ENCODE assay signal across 18 cellular contexts in the genomic region with DNA sequence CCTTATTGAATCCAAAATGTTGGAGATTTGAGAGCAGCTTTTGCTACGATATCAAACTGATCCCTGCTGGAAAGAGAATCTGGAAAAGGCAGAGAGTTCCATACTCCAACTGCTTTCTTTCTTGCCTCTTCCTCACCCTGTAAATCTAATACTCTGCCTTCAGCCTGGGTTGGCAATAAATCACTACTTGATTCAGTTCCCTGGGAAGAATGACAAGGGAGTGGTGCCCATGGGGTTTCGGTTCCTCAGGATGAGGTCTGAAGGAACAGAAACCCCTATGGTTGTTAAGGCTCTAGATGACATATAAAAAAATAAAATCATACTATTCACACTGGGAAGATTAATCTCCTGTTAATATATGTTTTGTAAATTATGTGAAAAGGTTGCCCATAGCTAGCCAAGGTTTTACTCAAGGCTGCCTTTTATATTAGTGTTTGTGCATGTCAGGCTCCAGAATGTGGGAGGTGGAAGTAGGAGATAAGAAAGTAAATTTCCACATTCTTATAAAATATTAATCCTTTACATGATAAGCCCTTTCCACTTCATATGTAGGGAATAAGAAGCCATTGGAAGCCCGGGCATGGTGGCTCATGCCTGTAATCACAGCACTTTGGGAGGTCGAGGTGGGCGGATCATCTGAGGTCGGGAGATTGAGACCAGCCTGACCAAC.
"Had no signal": no experiment of that assay in that cellular context is flagged by ENCODE, and none has a peak within 500 bp of the region (broad histone marks: within the 10 kb centered on the region; RNA-seq: fewer than 3 reads in every experiment).

No MANE protein-coding gene starts in this region.

- FAIRE-seq: keratinocyte had no signal

- H3K27me3 ChIP-seq: cardiac muscle cell, left lung, tibial artery, vagina had no signal

- H3K4me3 ChIP-seq: cardiac muscle cell, left lung, tibial artery, vagina had no signal

- H3K27ac ChIP-seq: cardiac muscle cell, left lung, tibial artery, vagina had no signal

- ATAC-seq: effector memory CD8-positive, alpha-beta T cell; left lung; stimulated activated naive CD8-positive, alpha-beta T cell treated with anti-CD3 and anti-CD28 coated beads, Interleukin-15, Interleukin-2, amounts not matched to agents 100 U/mL and 50 U/mL, for 24 hours had no signal

- H3K9me3 ChIP-seq: vagina had no signal

- DNase-seq: activated B cell treated with CpG ODN at 0.5 μM for 24 hours; activated CD4-positive, alpha-beta memory T cell treated with anti-CD3 and anti-CD28 coated beads for 36 hours; activated CD4-positive, alpha-beta T cell treated with anti-CD3 and anti-CD28 coated beads for 4 hours; activated gamma-delta T cell treated with Interleukin-2 at 50 U/mL for 16 hours; activated T-cell treated with anti-CD3 and anti-CD28 coated beads for 4 hours; amygdala; effector memory CD8-positive, alpha-beta T cell; foreskin fibroblast; hippocampal formation; left lung; occipital lobe; stimulated activated CD4-positive, alpha-beta T cell treated with anti-CD3 and anti-CD28 coated beads, Interleukin-2, amount 100 ng/mL, for 24 hours; stimulated activated naive CD8-positive, alpha-beta T cell treated with anti-CD3 and anti-CD28 coated beads, Interleukin-15, Interleukin-2, amounts not matched to agents 100 U/mL and 50 U/mL, for 24 hours; substantia nigra; tibial artery had no signal

- H3K4me1 ChIP-seq: left lung, tibial artery, vagina had no signal

- H3K36me3 ChIP-seq: cardiac muscle cell, left lung, tibial artery, vagina had no signal
